Comparison of ENCODE assay signal across 24 cellular contexts in genomic region chr2:45127891-45128290, GRCh38.
"Had no signal": no experiment of that assay in that cellular context is flagged by ENCODE, and none has a peak within 500 bp of the region (broad histone marks: within the 10 kb centered on the region; RNA-seq: fewer than 3 reads in every experiment).

No MANE protein-coding gene starts in this region.

- H3K9ac ChIP-seq: parathyroid adenoma had no signal

- H3K27me3 ChIP-seq: spleen, testis, tibial nerve had no signal

- H3K9me3 Mint-ChIP-seq: effector memory CD8-positive, alpha-beta T cell; memory B cell; nephron; stimulated activated naive B cell treated with anti-CD40 and anti-IgM and Interleukin-4, amounts not matched to agents 10 μg/mL and 1 μg/mL and 100 μg/mL, for 72 hours; stimulated activated naive CD8-positive, alpha-beta T cell treated with anti-CD3 and anti-CD28 coated beads, Interleukin-15, amount 100 ng/mL, for 72 hours had no signal

- H3K4me1 ChIP-seq: esophagus squamous epithelium, foreskin keratinocyte, left ventricle myocardium inferior, lower lobe of right lung, parathyroid adenoma, psoas muscle, tibial nerve had no signal

- H3K4me3 Mint-ChIP-seq: effector memory CD8-positive, alpha-beta T cell; immature natural killer cell; memory B cell; naive B cell; nephron; stimulated activated naive B cell treated with anti-CD40 and anti-IgM and Interleukin-4, amounts not matched to agents 10 μg/mL and 1 μg/mL and 100 μg/mL, for 72 hours; stimulated activated naive CD8-positive, alpha-beta T cell treated with anti-CD3 and anti-CD28 coated beads, Interleukin-15, amount 100 ng/mL, for 72 hours had no signal

- ATAC-seq: effector memory CD8-positive, alpha-beta T cell; lower lobe of right lung; sciatic nerve; stimulated activated naive B cell treated with anti-CD40 and anti-IgM and Interleukin-4, amounts not matched to agents 10 μg/mL and 1 μg/mL and 100 μg/mL, for 72 hours; stimulated activated naive CD8-positive, alpha-beta T cell treated with anti-CD3 and anti-CD28 coated beads, Interleukin-15, amount 100 ng/mL, for 72 hours had no signal

- H3K9me3 ChIP-seq: esophagus squamous epithelium, left ventricle myocardium inferior, lower lobe of right lung, psoas muscle, spleen, testis, tibial nerve had no signal

- H3K27me3 Mint-ChIP-seq: naive B cell; stimulated activated naive B cell treated with anti-CD40 and anti-IgM and Interleukin-4, amounts not matched to agents 10 μg/mL and 1 μg/mL and 100 μg/mL, for 72 hours; stimulated activated naive CD8-positive, alpha-beta T cell treated with anti-CD3 and anti-CD28 coated beads, Interleukin-15, amount 100 ng/mL, for 72 hours had no signal

- H3K4me3 ChIP-seq: dorsolateral prefrontal cortex, esophagus squamous epithelium, left ventricle myocardium inferior, lower lobe of right lung, psoas muscle, spleen, testis, tibial nerve had no signal

- DNase-seq: cortex of kidney; dorsolateral prefrontal cortex; effector memory CD8-positive, alpha-beta T cell; esophagus squamous epithelium; immature natural killer cell; lower lobe of right lung; midbrain; naive B cell; occipital lobe; spleen; stimulated activated CD4-positive, alpha-beta T cell treated with anti-CD3 and anti-CD28 coated beads, Interleukin-15, amount 100 ng/mL, for 24 hours; stimulated activated CD4-positive, alpha-beta T cell treated with anti-CD3 and anti-CD28 coated beads, Interleukin-1b, Interleukin-23, amount 100 ng/mL, for 48 hours; stimulated activated CD4-positive, alpha-beta T cell treated with anti-CD3 and anti-CD28 coated beads, Interleukin-4, amount 100 ng/mL, for 24 hours; stimulated activated naive B cell treated with anti-CD40 and anti-IgM and Interleukin-4, amounts not matched to agents 10 μg/mL and 1 μg/mL and 100 μg/mL, for 72 hours; stimulated activated naive CD8-positive, alpha-beta T cell treated with anti-CD3 and anti-CD28 coated beads, Interleukin-15, amount 100 ng/mL, for 72 hours had no signal

- H3K4me1 Mint-ChIP-seq: memory B cell; nephron; stimulated activated naive CD8-positive, alpha-beta T cell treated with anti-CD3 and anti-CD28 coated beads, Interleukin-15, amount 100 ng/mL, for 72 hours had no signal

- H2AFZ ChIP-seq: parathyroid adenoma had no signal

- H3K79me2 ChIP-seq: parathyroid adenoma had no signal

- H3K36me3 ChIP-seq: esophagus squamous epithelium, left ventricle myocardium inferior, lower lobe of right lung, spleen, tibial nerve had no signal

- H3K36me3 Mint-ChIP-seq: immature natural killer cell; memory B cell; naive B cell; stimulated activated naive B cell treated with anti-CD40 and anti-IgM and Interleukin-4, amounts not matched to agents 10 μg/mL and 1 μg/mL and 100 μg/mL, for 72 hours had no signal

- H3K27ac ChIP-seq: dorsolateral prefrontal cortex, esophagus squamous epithelium, foreskin keratinocyte, left ventricle myocardium inferior, lower lobe of right lung, parathyroid adenoma, psoas muscle, testis, tibial nerve had no signal

- H3K27ac Mint-ChIP-seq: effector memory CD8-positive, alpha-beta T cell; immature natural killer cell; memory B cell; naive B cell; nephron; stimulated activated naive B cell treated with anti-CD40 and anti-IgM and Interleukin-4, amounts not matched to agents 10 μg/mL and 1 μg/mL and 100 μg/mL, for 72 hours; stimulated activated naive CD8-positive, alpha-beta T cell treated with anti-CD3 and anti-CD28 coated beads, Interleukin-15, amount 100 ng/mL, for 72 hours had no signal
